ENCODE assay signal across 16 cellular contexts in genomic region chr6:35622283-35622682, GRCh38.
DNase-seq lines count a peak whose midpoint lies in the region; ATAC-seq and TF ChIP-seq lines count a peak whose summit lies in the region.
"Had no signal": no experiment of that assay in that cellular context is flagged by ENCODE, and none has a peak within 500 bp of the region (broad histone marks: within the 10 kb centered on the region; RNA-seq: fewer than 3 reads in every experiment).

No MANE protein-coding gene starts in this region.

- H3K27me3 Mint-ChIP-seq in activated naive CD4-positive, alpha-beta T cell treated with anti-CD3 and anti-CD28 coated beads for 36 hours (ENCODE audit: low read depth): no peaks in the 10 kb centered on the region
- H3K27me3 Mint-ChIP-seq in CD8-positive, alpha-beta T cell (ENCODE audit: low read depth): no peaks in the 10 kb centered on the region
- H3K27me3 Mint-ChIP-seq in activated T-helper 17 cell treated with anti-CD3 and anti-CD28 coated beads, Interleukin-2, amount 50 U/mL, for 72 hours: no peaks in the 10 kb centered on the region

- no peak for ATAC-seq in activated naive CD4-positive, alpha-beta T cell treated with anti-CD3 and anti-CD28 coated beads, Interleukin-2, amount 50 U/mL, for 72 hours
- ATAC-seq in CD8-positive, alpha-beta T cell: peak; percentile 56
- ATAC-seq in activated T-helper 17 cell treated with anti-CD3 and anti-CD28 coated beads, Interleukin-2, amount 50 U/mL, for 72 hours (replicated peaks): no peak
- no peak for ATAC-seq in gastrocnemius medialis
- no peak for ATAC-seq in HG02884 (IDR thresholded peaks at IDR 0.05; ENCODE audit: unreplicated experiment)

- peaks cover 56% of the 10 kb centered on the region for H3K36me3 Mint-ChIP-seq in activated naive CD4-positive, alpha-beta T cell treated with anti-CD3 and anti-CD28 coated beads for 36 hours (ENCODE audit: low read depth)
- peaks cover 10 to 50% of the 10 kb centered on the region in 2 donors for H3K36me3 Mint-ChIP-seq in activated naive CD4-positive, alpha-beta T cell treated with anti-CD3 and anti-CD28 coated beads, Interleukin-2, amount 50 U/mL, for 72 hours
- peaks cover 64% of the 10 kb centered on the region for H3K36me3 Mint-ChIP-seq in CD8-positive, alpha-beta T cell
- H3K36me3 Mint-ChIP-seq in activated T-helper 17 cell treated with anti-CD3 and anti-CD28 coated beads, Interleukin-2, amount 50 U/mL, for 72 hours (ENCODE audit: low read depth): peaks cover 58% of the 10 kb centered on the region

- peak overlapping the region; percentile 71 for H3K27ac Mint-ChIP-seq in activated naive CD4-positive, alpha-beta T cell treated with anti-CD3 and anti-CD28 coated beads for 36 hours
- H3K27ac Mint-ChIP-seq in activated naive CD4-positive, alpha-beta T cell treated with anti-CD3 and anti-CD28 coated beads, Interleukin-2, amount 50 U/mL, for 72 hours: peak overlapping the region in 1 of 2 donors; percentile 25
- H3K27ac Mint-ChIP-seq in CD8-positive, alpha-beta T cell: peak overlapping the region; percentile 90
- H3K27ac Mint-ChIP-seq in activated T-helper 17 cell treated with anti-CD3 and anti-CD28 coated beads, Interleukin-2, amount 50 U/mL, for 72 hours: peak overlapping the region; percentile 60

- intact Hi-C loops in activated naive CD4-positive, alpha-beta T cell treated with anti-CD3 and anti-CD28 coated beads for 36 hours (cut with micrococcal nuclease): no loop called here
- intact Hi-C loops in CD8-positive, alpha-beta T cell (cut with DNase I, micrococcal nuclease): no loop called here
- intact Hi-C loops in gastrocnemius medialis (cut with DNase I; ENCODE audit: low total_unique reads): loop anchor here (5.0 kb wide), 1 partner anchor 40 kb away; no protein-coding TSS in a partner anchor

- DNase-seq in activated naive CD4-positive, alpha-beta T cell treated with anti-CD3 and anti-CD28 coated beads for 36 hours: no peak
- no peak for DNase-seq in activated naive CD4-positive, alpha-beta T cell treated with anti-CD3 and anti-CD28 coated beads, Interleukin-2, amount 50 U/mL, for 72 hours (ENCODE audit: low spot score in 2 of 2)
- no peak for DNase-seq in CD8-positive, alpha-beta T cell
- DNase-seq in gastrocnemius medialis (no peak), NCI-H2227 treated with DMSO at 0.1 percent for 48 hours (lab: John Stamatoyannopoulos, UW) (no peak)
- DNase-seq: AML-193, COR-L47, DMS 273 treated with DMSO at 0.1 percent for 48 hours, NCI-H1105 treated with DMSO at 0.1 percent for 48 hours, NCI-H1694, NCI-H510A treated with DMSO at 0.1 percent for 48 hours, NCI-H774, Right ventricle myocardium superior had no signal

- TF ChIP-seq POLR2A in gastrocnemius medialis (IDR thresholded peaks at IDR 0.05): no peak

- H3K27me3 ChIP-seq in CD8-positive, alpha-beta T cell (ENCODE audit: insufficient read depth, low read length): no peaks in the 10 kb centered on the region
- H3K27me3 ChIP-seq in gastrocnemius medialis: no peaks in the 10 kb centered on the region

- H3K9me3 ChIP-seq in CD8-positive, alpha-beta T cell (ENCODE audit: low read length): no peaks in the 10 kb centered on the region
- no peaks in the 10 kb centered on the region for H3K9me3 ChIP-seq in gastrocnemius medialis

- in situ Hi-C loops in gastrocnemius medialis (cut with MboI; ENCODE audit: low sequenced_read_pairs in 4 of 4): loop anchor here in 2 of 4 donors (10.0 kb wide), 2 partner anchors 47 to 53 kb away; no protein-coding TSS in a partner anchor

- peaks cover 55% of the 10 kb centered on the region for H3K4me1 Mint-ChIP-seq in activated naive CD4-positive, alpha-beta T cell treated with anti-CD3 and anti-CD28 coated beads for 36 hours (ENCODE audit: low read depth)
- H3K4me1 Mint-ChIP-seq in CD8-positive, alpha-beta T cell (ENCODE audit: low read depth): peaks cover 56% of the 10 kb centered on the region
- peaks cover 7% of the 10 kb centered on the region for H3K4me1 Mint-ChIP-seq in activated T-helper 17 cell treated with anti-CD3 and anti-CD28 coated beads, Interleukin-2, amount 50 U/mL, for 72 hours

- no peak for TF ChIP-seq CTCF in CD8-positive, alpha-beta T cell (IDR thresholded peaks at IDR 0.05)
- no peak for TF ChIP-seq CTCF in gastrocnemius medialis (IDR thresholded peaks at IDR 0.05 in 4 of 5, conservative IDR thresholded peaks at IDR 0.05 in 1 of 5)

- H3K4me3 ChIP-seq in CD8-positive, alpha-beta T cell (ENCODE audit: low read depth, low read length): no peak overlapping the region
- no peak overlapping the region for H3K4me3 ChIP-seq in gastrocnemius medialis

- CTCF ChIA-PET in activated naive CD4-positive, alpha-beta T cell treated with anti-CD3 and anti-CD28 coated beads for 36 hours (lab: Charles Lee): interaction anchor here (0.6 to 5.1 kb wide), 11 partner anchors 11 to 276 kb away, joined by 3 to 41 read pairs (median 3); partner anchors contain the start of genes ARMC12, FANCE and FKBP5
- CTCF ChIA-PET in CD8-positive, alpha-beta T cell (lab: Charles Lee): interaction anchor here (1.1 to 15.3 kb wide), 4 partner anchors 26 to 110 kb away, joined by 5 to 762 read pairs (median 173); partner anchors contain the start of gene ARMC12

- H3K4me3 Mint-ChIP-seq in activated naive CD4-positive, alpha-beta T cell treated with anti-CD3 and anti-CD28 coated beads for 36 hours: no peak overlapping the region
- H3K4me3 Mint-ChIP-seq in CD8-positive, alpha-beta T cell: no peak overlapping the region
- no peak overlapping the region for H3K4me3 Mint-ChIP-seq in activated T-helper 17 cell treated with anti-CD3 and anti-CD28 coated beads, Interleukin-2, amount 50 U/mL, for 72 hours

- H3K27ac ChIP-seq in CD8-positive, alpha-beta T cell (ENCODE audit: low read depth, low read length): peak overlapping the region; percentile 6
- H3K27ac ChIP-seq in gastrocnemius medialis: peak overlapping the region; percentile 59 to 99 (median 76)
- H3K27ac ChIP-seq: C4-2B had no signal

- H3K9me3 Mint-ChIP-seq in activated naive CD4-positive, alpha-beta T cell treated with anti-CD3 and anti-CD28 coated beads for 36 hours: no peaks in the 10 kb centered on the region
- no peaks in the 10 kb centered on the region for H3K9me3 Mint-ChIP-seq in activated naive CD4-positive, alpha-beta T cell treated with anti-CD3 and anti-CD28 coated beads, Interleukin-2, amount 50 U/mL, for 72 hours
- H3K9me3 Mint-ChIP-seq in CD8-positive, alpha-beta T cell: no peaks in the 10 kb centered on the region
- no peaks in the 10 kb centered on the region for H3K9me3 Mint-ChIP-seq in activated T-helper 17 cell treated with anti-CD3 and anti-CD28 coated beads, Interleukin-2, amount 50 U/mL, for 72 hours

- POLR2A ChIA-PET in CD8-positive, alpha-beta T cell (lab: Charles Lee): interaction anchor here (0.7 to 7.5 kb wide), 10 partner anchors 9 to 115 kb away, joined by 3 to 68 read pairs (median 4); partner anchors contain the start of gene ARMC12

- peaks cover 55% of the 10 kb centered on the region for H3K4me1 ChIP-seq in CD8-positive, alpha-beta T cell (ENCODE audit: insufficient read depth, low read length)
- H3K4me1 ChIP-seq in gastrocnemius medialis: peaks cover 15 to 50% of the 10 kb centered on the region in 2 donors

- peaks cover 25% of the 10 kb centered on the region for H3K36me3 ChIP-seq in CD8-positive, alpha-beta T cell (ENCODE audit: insufficient read depth, low read length)
- H3K36me3 ChIP-seq in gastrocnemius medialis: peaks cover 3 to 96% of the 10 kb centered on the region in 2 donors
